Comparison of ENCODE assay signal across 11 cellular contexts in genomic region chr2:69764286-69765058, GRCh38. TPM values are rescaled to one million over a fixed set of nuclear protein-coding genes. Genes with fewer than 3 reads are reported as not detected.
A peak's percentile ranks its signal among the peaks of the same experiment; 100 is the strongest.
DNase-seq lines count a peak whose midpoint lies in the region; ATAC-seq, FAIRE-seq and TF ChIP-seq lines count a peak whose summit lies in the region.
"Had no signal": no experiment of that assay in that cellular context is flagged by ENCODE, and none has a peak within 500 bp of the region (broad histone marks: within the 10 kb centered on the region; RNA-seq: fewer than 3 reads in every experiment).

No MANE protein-coding gene starts in this region.

- TF ChIP-seq CTCF in neural crest cell (conservative IDR thresholded peaks at IDR 0.05) (no peak), psoas muscle (IDR thresholded peaks at IDR 0.05) (no peak)

- H3K27ac Mint-ChIP-seq in neural crest cell (ENCODE audit: unreplicated experiment) = peak overlapping the region; percentile 1

- FAIRE-seq in RCC 7860 (lab: Jason Lieb, UNC) = no peak
- FAIRE-seq: frontal cortex had no signal

- DNase-seq in EH (ENCODE audit: low read depth) (peak; percentile 53), neural crest cell (ENCODE audit: low read depth, low spot score) (no peak), psoas muscle (no peak), middle frontal gyrus (ENCODE audit: extremely low spot score, low spot score) (no peak), HCEC 1CT (no peak), RCC 7860 (ENCODE audit: low spot score) (no peak)
- DNase-seq: activated CD4-positive, alpha-beta T cell treated with anti-CD3 and anti-CD28 coated beads for 1 hour; NCI-H2081 treated with DMSO at 0.1 percent for 48 hours had no signal

- no peak overlapping the region for H3K4me3 Mint-ChIP-seq in neural crest cell

- no peaks in the 10 kb centered on the region for H3K27me3 ChIP-seq in psoas muscle (ENCODE audit: insufficient read depth in 3 of 3, low read length in 2 of 3)

- H3K9me3 Mint-ChIP-seq in neural crest cell = no peaks in the 10 kb centered on the region

- H3K4me1 ChIP-seq in psoas muscle = peaks cover 33% of the 10 kb centered on the region

- no peaks in the 10 kb centered on the region for H3K36me3 Mint-ChIP-seq in neural crest cell (ENCODE audit: low read depth)

- H3K36me3 ChIP-seq in psoas muscle (ENCODE audit: insufficient read depth in 1 of 2, low read depth in 1 of 2) = peaks cover 0 to 2% of the 10 kb centered on the region in 2 donors

- peak overlapping the region; percentile 67 for H3K27ac ChIP-seq in angular gyrus (ENCODE audit: low read depth, low read length)
- no peak overlapping the region for H3K27ac ChIP-seq in psoas muscle

- ATAC-seq in GM21529 (IDR thresholded peaks at IDR 0.05; ENCODE audit: unreplicated experiment) = peak; percentile 52
- no peak for ATAC-seq in psoas muscle

- peaks cover 8% of the 10 kb centered on the region for H3K4me1 Mint-ChIP-seq in neural crest cell

- H3K4me3 ChIP-seq in psoas muscle = no peak overlapping the region

- 48 to 77% (median 65%) methylated on average over 5 of the region's 5 CpGs for WGBS in psoas muscle, 3 donors

- no peaks in the 10 kb centered on the region for H3K9me3 ChIP-seq in psoas muscle

- no peaks in the 10 kb centered on the region for H3K27me3 Mint-ChIP-seq in neural crest cell (ENCODE audit: low read depth)

- intact Hi-C loops in psoas muscle (cut with DNase I) = no loop called here

RNA-seq across cellular contexts. Expression of gene ANXA4, which starts 22.5 kb away (rescaled TPM):
- total RNA-seq in neural crest cell = 4.9 and 6.6 TPM in 2 replicates
- total RNA-seq in psoas muscle = 10 to 100 TPM; 19.4 to 29.0 (median 23.4) TPM
- 10 to 100 TPM; 13.2 to 17.0 (median 13.2) TPM for polyA plus RNA-seq in psoas muscle
